Comparison of ENCODE assay signal across 20 cellular contexts in genomic region chr3:8485141-8485840, GRCh38. TPM values are rescaled to one million over a fixed set of nuclear protein-coding genes. Genes with fewer than 3 reads are reported as not detected.
DNase-seq lines count a peak whose midpoint lies in the region; ATAC-seq and TF ChIP-seq lines count a peak whose summit lies in the region.
"Had no signal": no experiment of that assay in that cellular context is flagged by ENCODE, and none has a peak within 500 bp of the region (broad histone marks: within the 10 kb centered on the region; RNA-seq: fewer than 3 reads in every experiment).

No MANE protein-coding gene starts in this region.

- no CpG with 5 or more reads among the region's 3 CpGs for WGBS in IMR-90 (ENCODE audit: extremely low coverage in 2 of 2, insufficient read length in 1 of 2), 2 experiments
- 89 to 100% methylated on average over 1 to 3 of the region's 3 CpGs for WGBS in endodermal cell (ENCODE audit: insufficient coverage in 1 of 2, insufficient read length in 1 of 2), 2 experiments
- WGBS in smooth muscle cell (ENCODE audit: low lambda C conversion rate), result 86% methylated on average over 3 of the region's 3 CpGs
- WGBS in suprapubic skin, result 86% methylated on average over 3 of the region's 3 CpGs

- H3K27me3 Mint-ChIP-seq in endodermal cell (ENCODE audit: insufficient read depth) (peaks cover 5% of the 10 kb centered on the region), nephron progenitor cell (ENCODE audit: low read depth, poor library complexity) (peaks cover 15% of the 10 kb centered on the region)
- H3K27me3 Mint-ChIP-seq: CD8-positive, alpha-beta memory T cell had no signal

- POLR2A ChIA-PET in IMR-90 (lab: Charles Lee; ENCODE audit: unreplicated experiment), result no interaction called here

- no peaks in the 10 kb centered on the region for H3K79me2 ChIP-seq in smooth muscle cell (ENCODE audit: low read depth)

- no peaks in the 10 kb centered on the region for H3K79me1 ChIP-seq in IMR-90 (ENCODE audit: low read depth in 1 of 2, low read length in 2 of 2)

- intact Hi-C loops in IMR-90 (cut with micrococcal nuclease), result no loop called here

- CTCF ChIA-PET in IMR-90 (lab: Yijun Ruan, JAX), result no interaction called here

- BruUV-seq in IMR-90 (replicated peaks; lab: Mats Ljungman, UMichigan), result no TSS peak

- no peak for TF ChIP-seq CTCF in IMR-90 (conservative IDR thresholded peaks at IDR 0.05; ENCODE audit: low read depth, low read length)
- no peak for TF ChIP-seq CTCF in endodermal cell (conservative IDR thresholded peaks at IDR 0.05)
- no peak for TF ChIP-seq CTCF in nephron progenitor cell (IDR thresholded peaks at IDR 0.05)
- no peak for TF ChIP-seq CTCF in smooth muscle cell (IDR thresholded peaks at IDR 0.05; ENCODE audit: borderline replicate concordance, insufficient read depth, poor library complexity, severe bottlenecking)
- no peak for TF ChIP-seq CTCF in suprapubic skin (IDR thresholded peaks at IDR 0.05)
- no peak for TF ChIP-seq CTCF in omental fat pad (IDR thresholded peaks at IDR 0.05)

- peak overlapping the region; percentile 22; the same call in 1 of the 2 replicates for H2BK120ac ChIP-seq in IMR-90 (ENCODE audit: low read depth, low read length)

- H3K4me3 ChIP-seq in IMR-90 (ENCODE audit: insufficient read depth, low read depth, low read length) (no peak overlapping the region), endodermal cell (ENCODE audit: low read length) (peak overlapping the region; percentile 65), smooth muscle cell (no peak overlapping the region), suprapubic skin (no peak overlapping the region)
- H3K4me3 ChIP-seq: A549, BLaER1 had no signal

- H3K4me1 Mint-ChIP-seq in endodermal cell, result peaks cover 26% of the 10 kb centered on the region
- peaks cover 24% of the 10 kb centered on the region for H3K4me1 Mint-ChIP-seq in nephron progenitor cell
- H3K4me1 Mint-ChIP-seq: CD8-positive, alpha-beta memory T cell had no signal

- H3F3A ChIP-seq in smooth muscle cell (ENCODE audit: low read depth), result peaks cover 55% of the 10 kb centered on the region

- H4K20me1 ChIP-seq in IMR-90 (ENCODE audit: insufficient read depth, low read length) (no peaks in the 10 kb centered on the region), smooth muscle cell (ENCODE audit: low read depth) (no peaks in the 10 kb centered on the region)
- H4K20me1 ChIP-seq: BLaER1 had no signal

- no peak for DNase-seq in IMR-90
- no peak for DNase-seq in endodermal cell
- DNase-seq in nephron progenitor cell, result no peak
- DNase-seq in smooth muscle cell (lab: John Stamatoyannopoulos, UW; ENCODE audit: unreplicated experiment), result no peak
- no peak for DNase-seq in suprapubic skin (ENCODE audit: low spot score in 2 of 2)
- no peak for DNase-seq in omental fat pad (ENCODE audit: low spot score)
- DNase-seq in caudate nucleus (lab: John Stamatoyannopoulos, UW), result no peak
- DNase-seq: CD8-positive, alpha-beta memory T cell; KG1; MV-4-11; NCI-H1417; NCI-H187; NCI-H2107; NCI-H2227 treated with DMSO at 0.1 percent for 48 hours; NCI-H510A treated with DMSO at 0.1 percent for 48 hours; NCI-H774 had no signal

- TF ChIP-seq POLR2A in IMR-90 (IDR thresholded peaks at IDR 0.05; ENCODE audit: low read depth, low read length) (no peak), suprapubic skin (IDR thresholded peaks at IDR 0.05) (no peak)

- H2AFZ ChIP-seq in IMR-90 (replicated peaks; ENCODE audit: low read length, poor library complexity), result no peak overlapping the region
- no peak overlapping the region for H2AFZ ChIP-seq in smooth muscle cell (ENCODE audit: low read depth)

- no peak overlapping the region for H2BK5ac ChIP-seq in IMR-90 (ENCODE audit: low read depth, low read length, poor library complexity, severe bottlenecking)

- H2BK15ac ChIP-seq in IMR-90 (ENCODE audit: low read depth, low read length), result 0 out of 3 replicates have a peak overlapping the region, but pooled peaks have one; percentile 79

- H3K9ac ChIP-seq in IMR-90 (ENCODE audit: low read depth, low read length) (no peak overlapping the region), endodermal cell (ENCODE audit: extremely low read depth, low read length, poor library complexity, severe bottlenecking) (no peak overlapping the region), smooth muscle cell (ENCODE audit: low read depth) (no peak overlapping the region)
- H3K9ac ChIP-seq: BLaER1 had no signal

- H2BK20ac ChIP-seq in IMR-90 (ENCODE audit: low read depth, low read length), result no peak overlapping the region; the same call in 1 of the 2 replicates

- no peak overlapping the region for H3K23ac ChIP-seq in IMR-90 (ENCODE audit: low read depth, low read length)

- H4K8ac ChIP-seq in IMR-90 (ENCODE audit: low read depth in 2 of 2, low read length in 2 of 2), result no peak overlapping the region

- dilution Hi-C loops in IMR-90 (cut with HindIII; ENCODE audit: low sequenced_read_pairs, unreplicated experiment), result no loop called here

- H3K27ac Mint-ChIP-seq in endodermal cell, result no peak overlapping the region
- no peak overlapping the region for H3K27ac Mint-ChIP-seq in nephron progenitor cell

- no peak overlapping the region for H3K14ac ChIP-seq in IMR-90 (replicated peaks; ENCODE audit: low read depth, low read length)

- H2AK9ac ChIP-seq in IMR-90 (replicated peaks; ENCODE audit: low read depth, low read length, poor library complexity), result no peak overlapping the region

- H4K91ac ChIP-seq in IMR-90 (ENCODE audit: insufficient read depth, low read depth, low read length), result no peak overlapping the region

- in situ Hi-C loops in IMR-90 (cut with MboI; ENCODE audit: low sequenced_read_pairs), result no loop called here

- H3K36me3 ChIP-seq in IMR-90 (ENCODE audit: control insufficient read depth, insufficient read depth, low read length), result no peaks in the 10 kb centered on the region
- peaks cover 10% of the 10 kb centered on the region for H3K36me3 ChIP-seq in endodermal cell (ENCODE audit: control insufficient read depth, insufficient read depth, low read length)
- H3K36me3 ChIP-seq in smooth muscle cell (ENCODE audit: low read depth), result no peaks in the 10 kb centered on the region
- H3K36me3 ChIP-seq in suprapubic skin, result no peaks in the 10 kb centered on the region
- H3K36me3 ChIP-seq: BLaER1 had no signal

- peaks cover 21% of the 10 kb centered on the region for H3K4me1 ChIP-seq in IMR-90 (ENCODE audit: control insufficient read depth, insufficient read depth, low read length)
- peaks cover 9% of the 10 kb centered on the region for H3K4me1 ChIP-seq in endodermal cell (ENCODE audit: control insufficient read depth, insufficient read depth, low read length)
- peaks cover 21% of the 10 kb centered on the region for H3K4me1 ChIP-seq in smooth muscle cell (ENCODE audit: low read depth)
- peaks cover 22% of the 10 kb centered on the region for H3K4me1 ChIP-seq in suprapubic skin

- H3K9me3 ChIP-seq in IMR-90 (ENCODE audit: control insufficient read depth, insufficient read depth, low read length) (peaks cover 5% of the 10 kb centered on the region; the same call in 1 of the 2 replicates), endodermal cell (ENCODE audit: control insufficient read depth, low read length) (peaks cover 75% of the 10 kb centered on the region), smooth muscle cell (replicated peaks; ENCODE audit: low read depth) (no peaks in the 10 kb centered on the region), suprapubic skin (no peaks in the 10 kb centered on the region)
- H3K9me3 ChIP-seq: A549, BLaER1 had no signal

- peaks cover 13% of the 10 kb centered on the region for H3K9me1 ChIP-seq in IMR-90 (ENCODE audit: insufficient read depth, low read length)

- ATAC-seq in IMR-90 (ENCODE audit: low read depth), result no peak
- ATAC-seq in GM21381 (IDR thresholded peaks at IDR 0.05; ENCODE audit: unreplicated experiment), result no peak
- no peak for ATAC-seq in omental fat pad (ENCODE audit: low FRiP score)
- ATAC-seq: A549, Right ventricle myocardium inferior had no signal

- H3K27me3 ChIP-seq in IMR-90 (ENCODE audit: control insufficient read depth, insufficient read depth, low read length) (no peaks in the 10 kb centered on the region), endodermal cell (ENCODE audit: control insufficient read depth, insufficient read depth, low read length, poor library complexity, severe bottlenecking) (no peaks in the 10 kb centered on the region), smooth muscle cell (ENCODE audit: low read depth) (no peaks in the 10 kb centered on the region), suprapubic skin (no peaks in the 10 kb centered on the region)
- H3K27me3 ChIP-seq: BLaER1 had no signal

- peak overlapping the region; percentile 29; the same call in 1 of the 2 replicates for H3K4ac ChIP-seq in IMR-90 (ENCODE audit: low read depth, low read length)

- H3K4me3 Mint-ChIP-seq in endodermal cell (no peak overlapping the region), nephron progenitor cell (peak overlapping the region; percentile 5)
- H3K4me3 Mint-ChIP-seq: CD8-positive, alpha-beta memory T cell had no signal

- no peak overlapping the region for H3K56ac ChIP-seq in IMR-90 (ENCODE audit: extremely low read depth, insufficient read depth, low read length)

- H3K27ac ChIP-seq in IMR-90 (ENCODE audit: insufficient read depth, low read length), result no peak overlapping the region
- no peak overlapping the region for H3K27ac ChIP-seq in endodermal cell (ENCODE audit: low read depth, low read length)
- peak overlapping the region; percentile 93 for H3K27ac ChIP-seq in smooth muscle cell (ENCODE audit: low read depth)
- H3K27ac ChIP-seq in suprapubic skin, result no peak overlapping the region
- no peak overlapping the region for H3K27ac ChIP-seq in caudate nucleus (ENCODE audit: low read depth, low read length)
- H3K27ac ChIP-seq: A549, BLaER1 had no signal

- no peak for TF ChIP-seq RAD21 in IMR-90 (IDR thresholded peaks at IDR 0.05; ENCODE audit: low read length)

- H3K9me3 Mint-ChIP-seq in endodermal cell (peaks cover 32% of the 10 kb centered on the region), nephron progenitor cell (peaks cover 28% of the 10 kb centered on the region)
- H3K9me3 Mint-ChIP-seq: CD8-positive, alpha-beta memory T cell had no signal

- no peak overlapping the region for H2AK5ac ChIP-seq in IMR-90 (ENCODE audit: low read depth, low read length)

- H4K5ac ChIP-seq in IMR-90 (ENCODE audit: low read depth, low read length), result no peak overlapping the region

- no peak overlapping the region for H3K18ac ChIP-seq in IMR-90 (ENCODE audit: low read depth, low read length)

- H3K36me3 Mint-ChIP-seq in endodermal cell (ENCODE audit: low read depth), result peaks cover 17% of the 10 kb centered on the region
- H3K36me3 Mint-ChIP-seq in nephron progenitor cell (ENCODE audit: low read depth), result peaks cover 30% of the 10 kb centered on the region

- H3K4me2 ChIP-seq in IMR-90 (ENCODE audit: low read depth, low read length) (no peak overlapping the region), smooth muscle cell (no peak overlapping the region)
- H3K4me2 ChIP-seq: A549, BLaER1 had no signal

- TF ChIP-seq EP300 in suprapubic skin (IDR thresholded peaks at IDR 0.05), result no peak

RNA-seq across cellular contexts. Expression of gene LMCD1, which starts 16.3 kb away (rescaled TPM):
- total RNA-seq in IMR-90 (2012; rRNA removed) (33.6 and 50.0 TPM in 2 replicates), endodermal cell (10 to 100 TPM; 20.7 to 35.7 TPM), smooth muscle cell (187 and 276 TPM in 2 replicates), suprapubic skin (10 to 100 TPM; 33.4 to 49.3 (median 36.8) TPM), omental fat pad (1,000 to 10,000 TPM in 1 of 4 donors, 100 to 1,000 TPM in 3; 135 to 1,380 (median 270) TPM)
- polyA plus RNA-seq in IMR-90 (2012; rRNA removed) (43.1 and 53.8 TPM in 2 replicates), smooth muscle cell (356 and 524 TPM in 2 replicates)
- 47.4 and 70.5 TPM in 2 replicates for polyA plus RNA-seq in IMR-90 (2012; cell fraction: cytosol; rRNA removed)
- 28.7 and 43.9 TPM in 2 replicates for polyA plus RNA-seq in IMR-90 (2012; cell fraction: nucleus; rRNA removed; ENCODE audit: low replicate concordance)
- polyA plus RNA-seq in endodermal cell (2013, experiment 1 of 2), result 32.7 TPM
- 42.3 TPM for polyA plus RNA-seq in endodermal cell (2013, experiment 2 of 2)
